In genomic region chr16:53744449-53744848, GRCh38 we compare ENCODE assay signal across 9 cellular contexts. TPM values are rescaled to one million over a fixed set of nuclear protein-coding genes. Genes with fewer than 3 reads are reported as not detected.
A peak's percentile ranks its signal among the peaks of the same experiment; 100 is the strongest.
DNase-seq lines count a peak whose midpoint lies in the region; ATAC-seq, FAIRE-seq and TF ChIP-seq lines count a peak whose summit lies in the region.
"Had no signal": no experiment of that assay in that cellular context is flagged by ENCODE, and none has a peak within 500 bp of the region (broad histone marks: within the 10 kb centered on the region; RNA-seq: fewer than 3 reads in every experiment).

No MANE protein-coding gene starts in this region.

- H4K20me1 ChIP-seq in keratinocyte (ENCODE audit: control insufficient read depth, extremely low read depth, insufficient read depth, low read length), result no peaks in the 10 kb centered on the region

- H3K79me2 ChIP-seq in keratinocyte (ENCODE audit: control insufficient read depth, insufficient read depth, low read length), result peaks cover 35% of the 10 kb centered on the region

- peaks cover 16% of the 10 kb centered on the region for H3K4me1 ChIP-seq in CD8-positive, alpha-beta T cell (ENCODE audit: insufficient read depth, low read length)
- H3K4me1 ChIP-seq in keratinocyte (ENCODE audit: control insufficient read depth, extremely low read depth, insufficient read depth, low read length), result peaks cover 47% of the 10 kb centered on the region

- H3K27ac ChIP-seq in CD8-positive, alpha-beta T cell (ENCODE audit: low read depth, low read length), result no peak overlapping the region
- peak overlapping the region; percentile 71 for H3K27ac ChIP-seq in keratinocyte (ENCODE audit: control insufficient read depth, insufficient read depth, low read length)

- CTCF ChIA-PET in CD8-positive, alpha-beta T cell (lab: Charles Lee), result interaction anchor here (0.7 to 1.3 kb wide), 4 partner anchors 13 to 166 kb away, joined by 3 to 4 read pairs (median 3); no protein-coding TSS in a partner anchor
- CTCF ChIA-PET in activated CD4-positive, alpha-beta T cell treated with anti-CD3 and anti-CD28 coated beads, Interleukin-2, amount 10 ng/mL, durations not matched to agents 7 days and 5 days (lab: Charles Lee), result interaction anchor here (0.7 to 2.2 kb wide), 3 partner anchors 9 to 40 kb away, joined by 3 to 6 read pairs (median 6); no protein-coding TSS in a partner anchor

- FAIRE-seq in keratinocyte (lab: Jason Lieb, UNC), result no peak

- peak overlapping the region; percentile 23 for H3K27ac Mint-ChIP-seq in CD8-positive, alpha-beta T cell
- H3K27ac Mint-ChIP-seq in activated CD4-positive, alpha-beta T cell treated with anti-CD3 and anti-CD28 coated beads, Interleukin-2, amount 10 ng/mL, durations not matched to agents 7 days and 5 days, result peak overlapping the region; percentile 42

- dilution Hi-C loops in keratinocyte (cut with MboI; ENCODE audit: extremely low pct_ligation_motif_present, low sequenced_read_pairs), result no loop called here

- H3K36me3 Mint-ChIP-seq in CD8-positive, alpha-beta T cell, result peaks cover 8% of the 10 kb centered on the region
- H3K36me3 Mint-ChIP-seq in activated CD4-positive, alpha-beta T cell treated with anti-CD3 and anti-CD28 coated beads, Interleukin-2, amount 10 ng/mL, durations not matched to agents 7 days and 5 days (ENCODE audit: low read depth), result no peaks in the 10 kb centered on the region

- POLR2A ChIA-PET in CD8-positive, alpha-beta T cell (lab: Charles Lee), result interaction anchor here (0.6 to 1.8 kb wide), 5 partner anchors 10 to 299 kb away, joined by 3 to 5 read pairs (median 4); partner anchors contain the start of genes FTO and RPGRIP1L
- POLR2A ChIA-PET in activated CD4-positive, alpha-beta T cell treated with anti-CD3 and anti-CD28 coated beads, Interleukin-2, amount 10 ng/mL, durations not matched to agents 7 days and 5 days (lab: Charles Lee), result no interaction called here

- H3K9me3 Mint-ChIP-seq in CD8-positive, alpha-beta T cell, result no peaks in the 10 kb centered on the region
- peaks cover 12% of the 10 kb centered on the region for H3K9me3 Mint-ChIP-seq in activated CD4-positive, alpha-beta T cell treated with anti-CD3 and anti-CD28 coated beads, Interleukin-2, amount 10 ng/mL, durations not matched to agents 7 days and 5 days
- H3K9me3 Mint-ChIP-seq: IgD-negative memory B cell had no signal

- ATAC-seq in CD8-positive, alpha-beta T cell, result peak; percentile 97
- ATAC-seq in GM21786 (IDR thresholded peaks at IDR 0.05; ENCODE audit: unreplicated experiment), result peak; percentile 51
- no peak for ATAC-seq in HG03520 (IDR thresholded peaks at IDR 0.05; ENCODE audit: unreplicated experiment)
- ATAC-seq in left ventricle myocardium superior, result no peak

- DNase-seq in CD8-positive, alpha-beta T cell, result peak in 6 of 7 experiments; percentile 2 to 51 (median 20)
- DNase-seq in activated CD4-positive, alpha-beta T cell treated with anti-CD3 and anti-CD28 coated beads, Interleukin-2, amount 10 ng/mL, durations not matched to agents 7 days and 5 days, result peak; percentile 20
- no peak for DNase-seq in keratinocyte (ENCODE audit: low read depth, low spot score)
- no peak for DNase-seq in NCI-H2081 treated with DMSO at 0.1 percent for 48 hours (lab: John Stamatoyannopoulos, UW)
- no peak for DNase-seq in left ventricle myocardium superior
- no peak for DNase-seq in HUDEP-2 (lab: John Stamatoyannopoulos, UW; ENCODE audit: unreplicated experiment in 76 of 76)

- no peaks in the 10 kb centered on the region for H3K9me1 ChIP-seq in keratinocyte (ENCODE audit: control insufficient read depth, extremely low read depth, insufficient read depth, low read length)

- no peaks in the 10 kb centered on the region for H3K27me3 ChIP-seq in CD8-positive, alpha-beta T cell (ENCODE audit: insufficient read depth, low read length)
- no peaks in the 10 kb centered on the region for H3K27me3 ChIP-seq in keratinocyte (ENCODE audit: control insufficient read depth, extremely low read depth, insufficient read depth, low read length)

- peak overlapping the region; percentile 84 for H3K4me2 ChIP-seq in keratinocyte (ENCODE audit: control insufficient read depth, extremely low read depth, insufficient read depth, low read depth, low read length)

- H3K9ac ChIP-seq in keratinocyte (ENCODE audit: control insufficient read depth, extremely low read depth, insufficient read depth, low read length), result peak overlapping the region; percentile 28

- H3K27me3 Mint-ChIP-seq in CD8-positive, alpha-beta T cell (ENCODE audit: low read depth), result no peaks in the 10 kb centered on the region
- no peaks in the 10 kb centered on the region for H3K27me3 Mint-ChIP-seq in activated CD4-positive, alpha-beta T cell treated with anti-CD3 and anti-CD28 coated beads, Interleukin-2, amount 10 ng/mL, durations not matched to agents 7 days and 5 days
- H3K27me3 Mint-ChIP-seq: IgD-negative memory B cell had no signal

- no peak overlapping the region for H3K4me3 ChIP-seq in CD8-positive, alpha-beta T cell (ENCODE audit: low read depth, low read length)
- peak overlapping the region in 1 of 3 experiments; percentile 34 for H3K4me3 ChIP-seq in keratinocyte (ENCODE audit: control insufficient read depth in 2 of 3, extremely low read depth in 1 of 3, insufficient read depth in 2 of 3, low read depth in 1 of 3, low read length in 3 of 3)

- H3K9me3 ChIP-seq in CD8-positive, alpha-beta T cell (ENCODE audit: low read length), result no peaks in the 10 kb centered on the region
- no peaks in the 10 kb centered on the region for H3K9me3 ChIP-seq in keratinocyte (ENCODE audit: control insufficient read depth, low read depth, low read length)

- H3K4me1 Mint-ChIP-seq in CD8-positive, alpha-beta T cell (ENCODE audit: low read depth), result peaks cover 40% of the 10 kb centered on the region
- H3K4me1 Mint-ChIP-seq in activated CD4-positive, alpha-beta T cell treated with anti-CD3 and anti-CD28 coated beads, Interleukin-2, amount 10 ng/mL, durations not matched to agents 7 days and 5 days, result peaks cover 22% of the 10 kb centered on the region

- intact Hi-C loops in CD8-positive, alpha-beta T cell (cut with DNase I, micrococcal nuclease), result loop anchor here in 1 of 2 experiments (5.0 kb wide), 1 partner anchor 78 kb away; no protein-coding TSS in a partner anchor
- intact Hi-C loops in left ventricle myocardium superior (cut with micrococcal nuclease), result no loop called here

- no peak for TF ChIP-seq CTCF in CD8-positive, alpha-beta T cell (IDR thresholded peaks at IDR 0.05)
- TF ChIP-seq CTCF in keratinocyte (optimal IDR thresholded peaks at IDR 0.05 in 1 of 3, IDR thresholded peaks at IDR 0.05 in 1 of 3, conservative IDR thresholded peaks at IDR 0.05 in 1 of 3; ENCODE audit: extremely low read depth in 1 of 3, insufficient read depth in 2 of 3, low read length in 3 of 3), result peak in 1 of 3 experiments; percentile 3

- H2AFZ ChIP-seq in keratinocyte (ENCODE audit: control insufficient read depth, low read length), result no peak overlapping the region

- no peaks in the 10 kb centered on the region for H3K36me3 ChIP-seq in CD8-positive, alpha-beta T cell (ENCODE audit: insufficient read depth, low read length)
- H3K36me3 ChIP-seq in keratinocyte (ENCODE audit: control insufficient read depth in 2 of 2, extremely low read depth in 1 of 2, insufficient read depth in 2 of 2, low read length in 2 of 2), result no peaks in the 10 kb centered on the region

- peak overlapping the region; percentile 30 for H3K4me3 Mint-ChIP-seq in CD8-positive, alpha-beta T cell
- H3K4me3 Mint-ChIP-seq in activated CD4-positive, alpha-beta T cell treated with anti-CD3 and anti-CD28 coated beads, Interleukin-2, amount 10 ng/mL, durations not matched to agents 7 days and 5 days, result no peak overlapping the region

RNA-seq across cellular contexts. Expression of gene FTO, which starts 40.5 kb away (rescaled TPM):
- 10 to 100 TPM; 30.4 to 32.9 TPM for total RNA-seq in CD8-positive, alpha-beta T cell
- 10 to 100 TPM; 44.2 to 44.3 TPM for total RNA-seq in activated CD4-positive, alpha-beta T cell treated with anti-CD3 and anti-CD28 coated beads, Interleukin-2, amount 10 ng/mL, durations not matched to agents 7 days and 5 days
- 46.8 to 87.2 TPM (median 56.4 TPM) in 3 replicates for polyA plus RNA-seq in keratinocyte
- 21.4 TPM for polyA plus RNA-seq in keratinocyte (2011; ENCODE audit: low read depth)
- 63.6 and 80.7 TPM in 2 replicates for polyA plus RNA-seq in keratinocyte (2011; cell fraction: cytosol; rRNA removed)
- 66.5 and 74.0 TPM in 2 replicates for polyA plus RNA-seq in keratinocyte (2011; cell fraction: nucleus; rRNA removed)
- polyA plus RNA-seq in keratinocyte (2012; ENCODE audit: low replicate concordance), result 33.8 and 50.1 TPM in 2 replicates
- 51.0 to 113 TPM (median 87.3 TPM) in 3 replicates for polyA minus RNA-seq in keratinocyte
- polyA minus RNA-seq in keratinocyte (2011; cell fraction: cytosol; rRNA and poly(A)+ RNA removed), result 63.7 TPM
- 51.8 and 112 TPM in 2 replicates for polyA minus RNA-seq in keratinocyte (2011; cell fraction: nucleus; rRNA and poly(A)+ RNA removed)
- 71.8 TPM for total RNA-seq in left ventricle myocardium superior

RNA-seq across cellular contexts. Expression of gene RPGRIP1L, which starts 40.8 kb away (rescaled TPM):
- total RNA-seq in CD8-positive, alpha-beta T cell, result 1 to 10 TPM; 1.5 to 2.2 TPM
- total RNA-seq in activated CD4-positive, alpha-beta T cell treated with anti-CD3 and anti-CD28 coated beads, Interleukin-2, amount 10 ng/mL, durations not matched to agents 7 days and 5 days, result 1 to 10 TPM; 4.8 to 4.9 TPM
- polyA plus RNA-seq in keratinocyte, result 7.8 to 11.6 TPM (median 7.9 TPM) in 3 replicates
- polyA plus RNA-seq in keratinocyte (2011; ENCODE audit: low read depth), result 6.4 TPM
- polyA plus RNA-seq in keratinocyte (2011; cell fraction: cytosol; rRNA removed), result 4.4 and 7.3 TPM in 2 replicates
- 9.8 and 12.4 TPM in 2 replicates for polyA plus RNA-seq in keratinocyte (2011; cell fraction: nucleus; rRNA removed)
- polyA plus RNA-seq in keratinocyte (2012; ENCODE audit: low replicate concordance), result 3.1 and 7.0 TPM in 2 replicates
- polyA minus RNA-seq in keratinocyte, result 2.6 to 14.2 TPM (median 10.3 TPM) in 3 replicates
- polyA minus RNA-seq in keratinocyte (2011; cell fraction: cytosol; rRNA and poly(A)+ RNA removed), result 7.7 TPM
- 8.8 and 18.6 TPM in 2 replicates for polyA minus RNA-seq in keratinocyte (2011; cell fraction: nucleus; rRNA and poly(A)+ RNA removed)
- total RNA-seq in left ventricle myocardium superior, result 1.7 TPM

Comparison
In these comparisons a context has a peak if more than half of its experiments do, and no peak if none do; other contexts are left out.
1. ATAC-seq: peak in CD8-positive, alpha-beta T cell (single experiment) and GM21786 (single experiment); none in HG03520 (single experiment) and left ventricle myocardium superior (single experiment).
2. DNase-seq: peak in CD8-positive, alpha-beta T cell (6 of 7) and activated CD4-positive, alpha-beta T cell treated with anti-CD3 and anti-CD28 coated beads, Interleukin-2, amount 10 ng/mL, durations not matched to agents 7 days and 5 days (single experiment); none in keratinocyte (single experiment), NCI-H2081 treated with DMSO at 0.1 percent for 48 hours (single experiment), left ventricle myocardium superior (single experiment) and HUDEP-2 (0 of 76).